16 cellular contexts compared by ENCODE assay signal in genomic region chr5:123936548-123936947, GRCh38.
A peak's percentile ranks its signal among the peaks of the same experiment; 100 is the strongest.
DNase-seq lines count a peak whose midpoint lies in the region; ATAC-seq and TF ChIP-seq lines count a peak whose summit lies in the region.
"Had no signal": no experiment of that assay in that cellular context is flagged by ENCODE, and none has a peak within 500 bp of the region (broad histone marks: within the 10 kb centered on the region; RNA-seq: fewer than 3 reads in every experiment).

No MANE protein-coding gene starts in this region.

- H3K4me1 Mint-ChIP-seq in endothelial cell (ENCODE audit: unreplicated experiment) = no peaks in the 10 kb centered on the region
- H3K4me1 Mint-ChIP-seq: CD4-positive, alpha-beta memory T cell; T-helper 17 cell had no signal

- no peaks in the 10 kb centered on the region for H4K20me1 ChIP-seq in OCI-LY7 (ENCODE audit: insufficient read depth, low read length)

- H3K27me3 Mint-ChIP-seq in endothelial cell (ENCODE audit: unreplicated experiment) = no peaks in the 10 kb centered on the region
- H3K27me3 Mint-ChIP-seq: CD4-positive, alpha-beta memory T cell; T-helper 17 cell had no signal

- no peaks in the 10 kb centered on the region for H3K9me2 ChIP-seq in OCI-LY7 (ENCODE audit: insufficient read depth, low read length)

- TF ChIP-seq CTCF in OCI-LY7 (conservative IDR thresholded peaks at IDR 0.05; ENCODE audit: low read length) = no peak
- TF ChIP-seq CTCF in endothelial cell (IDR thresholded peaks at IDR 0.05; ENCODE audit: unreplicated experiment) = no peak
- no peak for TF ChIP-seq CTCF in tibial artery (IDR thresholded peaks at IDR 0.05)

- no peaks in the 10 kb centered on the region for H3K79me2 ChIP-seq in OCI-LY7 (ENCODE audit: insufficient read depth, low read depth, low read length)

- no peaks in the 10 kb centered on the region for H3K27me3 ChIP-seq in tibial artery
- H3K27me3 ChIP-seq: SJCRH30 had no signal

- DNase-seq in NCI-H748 (lab: John Stamatoyannopoulos, UW; ENCODE audit: unreplicated experiment) = peak; percentile 17
- no peak for DNase-seq in NCI-H748 treated with DMSO at 0.1 percent for 48 hours (lab: John Stamatoyannopoulos, UW)
- DNase-seq in OCI-LY7 (ENCODE audit: low spot score) = peak; percentile 6
- DNase-seq in endothelial cell (ENCODE audit: low spot score) = no peak
- no peak for DNase-seq in tibial artery
- no peak for DNase-seq in stimulated activated CD8-positive, alpha-beta memory T cell treated with anti-CD3 and anti-CD28 coated beads, Interleukin-4, amount 100 ng/mL, for 48 hours
- DNase-seq: CD4-positive, alpha-beta memory T cell; NCI-H1092 treated with DMSO at 0.1 percent for 48 hours; NCI-H1436; NCI-H187; NCI-H345; T-helper 17 cell had no signal

- POLR2A ChIA-PET in OCI-LY7 (lab: Charles Lee) = interaction anchor here (0.6 to 0.7 kb wide), 3 partner anchors 23 to 889 kb away, joined by 3 to 4 read pairs (median 3); no protein-coding TSS in a partner anchor

- no TSS peak for BruUV-seq in OCI-LY7 (replicated peaks; lab: Mats Ljungman, UMichigan)

- H3K4me1 ChIP-seq in OCI-LY7 (ENCODE audit: insufficient read depth, low read length, poor library complexity, severe bottlenecking) = no peaks in the 10 kb centered on the region
- H3K4me1 ChIP-seq in tibial artery = no peaks in the 10 kb centered on the region
- H3K4me1 ChIP-seq: Caco-2, SJCRH30 had no signal

- H3K27ac ChIP-seq in OCI-LY7 (ENCODE audit: low read depth, low read length, poor library complexity, severe bottlenecking) (no peak overlapping the region), tibial artery (no peak overlapping the region)
- H3K27ac ChIP-seq: SJCRH30 had no signal

- H3K4me3 Mint-ChIP-seq in endothelial cell (ENCODE audit: unreplicated experiment) = peak overlapping the region; percentile 8
- H3K4me3 Mint-ChIP-seq: T-helper 17 cell had no signal

- CTCF ChIA-PET in OCI-LY7 (lab: Charles Lee; ENCODE audit: unreplicated experiment) = interaction anchor here (0.9 kb wide), 1 partner anchor 30 kb away, joined by 3 read pairs; no protein-coding TSS in a partner anchor

- peaks cover 9% of the 10 kb centered on the region for H3K36me3 Mint-ChIP-seq in endothelial cell (ENCODE audit: low read depth, unreplicated experiment)
- H3K36me3 Mint-ChIP-seq: CD4-positive, alpha-beta memory T cell had no signal

- no peak for ATAC-seq in GM18511 (IDR thresholded peaks at IDR 0.05; ENCODE audit: unreplicated experiment)
- no peak for ATAC-seq in GM21717 (IDR thresholded peaks at IDR 0.05; ENCODE audit: unreplicated experiment)
- ATAC-seq: T-helper 17 cell had no signal

- H3K36me3 ChIP-seq in OCI-LY7 (ENCODE audit: insufficient read depth, low read length) (no peaks in the 10 kb centered on the region; the same call in 1 of the 2 replicates), tibial artery (no peaks in the 10 kb centered on the region)
- H3K36me3 ChIP-seq: SJCRH30 had no signal

- H3K4me2 ChIP-seq in OCI-LY7 (ENCODE audit: low read length) = no peak overlapping the region

- intact Hi-C loops in OCI-LY7 (cut with micrococcal nuclease; ENCODE audit: unreplicated experiment) (loop anchor here (2.0 to 5.0 kb wide), 3 partner anchors 266 to 806 kb away; no protein-coding TSS in a partner anchor), tibial artery (cut with DNase I; ENCODE audit: low total_unique reads) (no loop called here)

- H3K27ac Mint-ChIP-seq in endothelial cell (ENCODE audit: unreplicated experiment) = no peak overlapping the region
- H3K27ac Mint-ChIP-seq: CD4-positive, alpha-beta memory T cell; T-helper 17 cell had no signal

- H2AFZ ChIP-seq in OCI-LY7 (ENCODE audit: low read length) = no peak overlapping the region

- H3K9me3 Mint-ChIP-seq in endothelial cell (ENCODE audit: unreplicated experiment) = peaks cover 16% of the 10 kb centered on the region

- H3K9me3 ChIP-seq in OCI-LY7 (ENCODE audit: low read length) = peaks cover 21% of the 10 kb centered on the region
- peaks cover 0 to 17% (median 13%) of the 10 kb centered on the region in 3 donors for H3K9me3 ChIP-seq in tibial artery

- H3K4me3 ChIP-seq in OCI-LY7 (ENCODE audit: low read depth, low read length, poor library complexity, severe bottlenecking) (no peak overlapping the region), tibial artery (no peak overlapping the region)
- H3K4me3 ChIP-seq: SJCRH30 had no signal

Comparison
In these comparisons a context has a peak if more than half of its experiments do, and no peak if none do; other contexts are left out.
1. DNase-seq: peak in NCI-H748 (single experiment) and OCI-LY7 (single experiment); none in NCI-H748 treated with DMSO at 0.1 percent for 48 hours (single experiment), endothelial cell (single experiment), tibial artery (0 of 2) and stimulated activated CD8-positive, alpha-beta memory T cell treated with anti-CD3 and anti-CD28 coated beads, Interleukin-4, amount 100 ng/mL, for 48 hours (single experiment).